Comparison of ENCODE assay signal across 8 cellular contexts in genomic region chr17:76523084-76524037, GRCh38. TPM values are rescaled to one million over a fixed set of nuclear protein-coding genes. Genes with fewer than 3 reads are reported as not detected.
A peak's percentile ranks its signal among the peaks of the same experiment; 100 is the strongest.
DNase-seq lines count a peak whose midpoint lies in the region; ATAC-seq and TF ChIP-seq lines count a peak whose summit lies in the region.

No MANE protein-coding gene starts in this region.

- POLR2A ChIA-PET in CD4-positive, alpha-beta memory T cell (lab: Charles Lee; ENCODE audit: partially characterized antibody): interaction anchor here (0.6 to 2.5 kb wide), 18 partner anchors 13 to 214 kb away, joined by 3 to 14 read pairs (median 4); partner anchors contain the start of genes SRSF2, ST6GALNAC1 and ST6GALNAC2
- POLR2A ChIA-PET in naive thymus-derived CD4-positive, alpha-beta T cell (lab: Charles Lee): interaction anchor here (0.8 to 2.2 kb wide), 9 partner anchors 11 to 204 kb away, joined by 3 to 5 read pairs (median 3); partner anchors contain the start of gene ST6GALNAC2

- H3K36me3 Mint-ChIP-seq in CD4-positive, alpha-beta memory T cell: no peaks in the 10 kb centered on the region
- H3K36me3 Mint-ChIP-seq in HFFc6 (ENCODE audit: low read depth): no peaks in the 10 kb centered on the region
- no peaks in the 10 kb centered on the region for H3K36me3 Mint-ChIP-seq in naive thymus-derived CD4-positive, alpha-beta T cell

- H3K4me1 ChIP-seq in CD4-positive, alpha-beta memory T cell (ENCODE audit: insufficient read depth, low read length): peaks cover 27% of the 10 kb centered on the region
- H3K4me1 ChIP-seq in naive thymus-derived CD4-positive, alpha-beta T cell (ENCODE audit: control insufficient read depth in 2 of 2, insufficient read depth in 2 of 2, low read length in 2 of 2): peaks cover 11 to 22% of the 10 kb centered on the region in 2 donors

- peak overlapping the region in 6 of 8 donors; percentile 32 to 79 (median 64) for H3K4me3 Mint-ChIP-seq in CD4-positive, alpha-beta memory T cell
- peak overlapping the region; percentile 40; the same call in 1 of the 2 replicates for H3K4me3 Mint-ChIP-seq in HFFc6
- H3K4me3 Mint-ChIP-seq in naive thymus-derived CD4-positive, alpha-beta T cell: peak overlapping the region in 8 of 10 donors; percentile 10 to 71 (median 36)

- peaks cover 15 to 51% (median 27%) of the 10 kb centered on the region in 4 donors for H3K4me1 Mint-ChIP-seq in CD4-positive, alpha-beta memory T cell
- H3K4me1 Mint-ChIP-seq in HFFc6 (ENCODE audit: low read depth): peaks cover 25% of the 10 kb centered on the region
- H3K4me1 Mint-ChIP-seq in naive thymus-derived CD4-positive, alpha-beta T cell: peaks cover 16 to 31% (median 28%) of the 10 kb centered on the region in 7 donors

- intact Hi-C loops in CD4-positive, alpha-beta memory T cell (cut with micrococcal nuclease): loop anchor here (1.0 kb wide), 5 partner anchors 24 to 192 kb away; no protein-coding TSS in a partner anchor
- intact Hi-C loops in naive thymus-derived CD4-positive, alpha-beta T cell (cut with micrococcal nuclease): loop anchor here (1.0 to 2.0 kb wide), 5 partner anchors 24 to 192 kb away; no protein-coding TSS in a partner anchor

- DNase-seq in CD4-positive, alpha-beta memory T cell: peak; percentile 67 to 84 (median 78)
- DNase-seq in HFFc6: peak; percentile 26
- peak; percentile 31 for DNase-seq in NCI-H748 treated with DMSO at 0.1 percent for 48 hours (lab: John Stamatoyannopoulos, UW)
- DNase-seq in activated CD8-positive, alpha-beta memory T cell treated with anti-CD3 and anti-CD28 coated beads, Interleukin-2, amount 50 U/mL, for 1 hour (ENCODE audit: extremely low read depth): peak; percentile 60
- DNase-seq in epidermal melanocyte (ENCODE audit: insufficient read length, low spot score): peak; percentile 64
- DNase-seq in naive thymus-derived CD4-positive, alpha-beta T cell: peak; percentile 66 to 89 (median 79)
- peak; percentile 51 to 58 for DNase-seq in stimulated activated CD8-positive, alpha-beta memory T cell treated with anti-CD3 and anti-CD28 coated beads, Interleukin-7, amount 100 ng/mL, for 48 hours (ENCODE audit: extremely low read depth in 1 of 2, low read depth in 1 of 2)

- H3K9me3 ChIP-seq in CD4-positive, alpha-beta memory T cell (ENCODE audit: control insufficient read depth in 1 of 2, low read length in 2 of 2): no peaks in the 10 kb centered on the region
- H3K9me3 ChIP-seq in naive thymus-derived CD4-positive, alpha-beta T cell (ENCODE audit: control insufficient read depth in 2 of 3, low read length in 3 of 3): no peaks in the 10 kb centered on the region

- no peak overlapping the region for H3K4me3 ChIP-seq in CD4-positive, alpha-beta memory T cell (ENCODE audit: low read length in 2 of 2)
- no peak overlapping the region for H3K4me3 ChIP-seq in naive thymus-derived CD4-positive, alpha-beta T cell (ENCODE audit: low read length)

- H3K27me3 Mint-ChIP-seq in CD4-positive, alpha-beta memory T cell: no peaks in the 10 kb centered on the region
- peaks cover 6% of the 10 kb centered on the region for H3K27me3 Mint-ChIP-seq in HFFc6 (ENCODE audit: insufficient read depth)
- peaks cover 0 to 11% (median 0%) of the 10 kb centered on the region in 5 donors for H3K27me3 Mint-ChIP-seq in naive thymus-derived CD4-positive, alpha-beta T cell

- CTCF ChIA-PET in CD4-positive, alpha-beta memory T cell (lab: Charles Lee; ENCODE audit: partially characterized antibody): interaction anchor here (0.6 to 10.8 kb wide), 43 partner anchors 9 to 249 kb away, joined by 3 to 126 read pairs (median 5); partner anchors contain the start of genes PRCD and ST6GALNAC2
- CTCF ChIA-PET in naive thymus-derived CD4-positive, alpha-beta T cell (lab: Charles Lee): interaction anchor here (0.6 to 5.7 kb wide), 27 partner anchors 9 to 201 kb away, joined by 3 to 62 read pairs (median 5); partner anchors contain the start of genes AANAT and PRCD

- TF ChIP-seq CTCF in HFFc6 (IDR thresholded peaks at IDR 0.05): peak; percentile 100

- H3K27ac ChIP-seq in CD4-positive, alpha-beta memory T cell (ENCODE audit: low read depth, low read length): no peak overlapping the region
- H3K27ac ChIP-seq in naive thymus-derived CD4-positive, alpha-beta T cell (ENCODE audit: low read depth, low read length): no peak overlapping the region

- peak overlapping the region; percentile 58 to 97 (median 88) for H3K27ac Mint-ChIP-seq in CD4-positive, alpha-beta memory T cell
- no peak overlapping the region for H3K27ac Mint-ChIP-seq in HFFc6
- peak overlapping the region in 8 of 9 donors; percentile 40 to 93 (median 72) for H3K27ac Mint-ChIP-seq in naive thymus-derived CD4-positive, alpha-beta T cell

- no peaks in the 10 kb centered on the region for H3K27me3 ChIP-seq in CD4-positive, alpha-beta memory T cell (ENCODE audit: insufficient read depth, low read length)
- no peaks in the 10 kb centered on the region for H3K27me3 ChIP-seq in naive thymus-derived CD4-positive, alpha-beta T cell (ENCODE audit: control insufficient read depth in 2 of 2, insufficient read depth in 2 of 2, low read length in 2 of 2)

- no peaks in the 10 kb centered on the region for H3K9me3 Mint-ChIP-seq in CD4-positive, alpha-beta memory T cell
- no peaks in the 10 kb centered on the region for H3K9me3 Mint-ChIP-seq in HFFc6
- H3K9me3 Mint-ChIP-seq in naive thymus-derived CD4-positive, alpha-beta T cell: peaks cover 0 to 3% (median 0%) of the 10 kb centered on the region in 11 donors

- ATAC-seq in naive thymus-derived CD4-positive, alpha-beta T cell: peak; percentile 92
- ATAC-seq in HG02938 (IDR thresholded peaks at IDR 0.05; ENCODE audit: unreplicated experiment): no peak

- no peaks in the 10 kb centered on the region for H3K36me3 ChIP-seq in CD4-positive, alpha-beta memory T cell (ENCODE audit: insufficient read depth, low read length)
- H3K36me3 ChIP-seq in naive thymus-derived CD4-positive, alpha-beta T cell (ENCODE audit: control insufficient read depth in 2 of 3, insufficient read depth in 3 of 3, low read length in 3 of 3): no peaks in the 10 kb centered on the region

RNA-seq across cellular contexts. Expression of gene CYGB, which starts 14.1 kb away (rescaled TPM):
- total RNA-seq in CD4-positive, alpha-beta memory T cell: not detected
- polyA plus RNA-seq in CD4-positive, alpha-beta memory T cell: not detected
- under 1 TPM; 0.26 to 0.66 (median 0.33) TPM for total RNA-seq in HFFc6 (2021; fragmentation: NEBNext Ultra II Directional; extraction: Animal tissue kit (Norgen Biotek cat#: 25700))
- total RNA-seq in naive thymus-derived CD4-positive, alpha-beta T cell: not detected
- under 1 TPM; 0.33 to 0.35 TPM for polyA plus RNA-seq in naive thymus-derived CD4-positive, alpha-beta T cell

RNA-seq across cellular contexts. Expression of gene PRCD, which starts 16.5 kb away (rescaled TPM):
- not detected for total RNA-seq in CD4-positive, alpha-beta memory T cell
- not detected for polyA plus RNA-seq in CD4-positive, alpha-beta memory T cell
- not detected for total RNA-seq in HFFc6 (2021; fragmentation: NEBNext Ultra II Directional; extraction: Animal tissue kit (Norgen Biotek cat#: 25700))
- not detected for total RNA-seq in naive thymus-derived CD4-positive, alpha-beta T cell
- 1 to 10 TPM in 1 of 2 donors, not detected in 1; 1.3 TPM for polyA plus RNA-seq in naive thymus-derived CD4-positive, alpha-beta T cell

RNA-seq across cellular contexts. Expression of gene RHBDF2, which starts 22.1 kb away (rescaled TPM):
- total RNA-seq in CD4-positive, alpha-beta memory T cell: 10 to 100 TPM; 50.0 to 62.2 TPM
- polyA plus RNA-seq in CD4-positive, alpha-beta memory T cell: 10 to 100 TPM in 1 of 2 donors, 1 to 10 TPM in 1; 5.4 to 15.2 TPM
- 10 to 100 TPM in 2 of 6 experiments, 1 to 10 TPM in 4; 7.1 to 13.1 (median 9.4) TPM for total RNA-seq in HFFc6 (2021; fragmentation: NEBNext Ultra II Directional; extraction: Animal tissue kit (Norgen Biotek cat#: 25700))
- 100 to 1,000 TPM in 1 of 5 experiments, 10 to 100 TPM in 4; 31.1 to 119 (median 35.4) TPM for total RNA-seq in naive thymus-derived CD4-positive, alpha-beta T cell
- 1 to 10 TPM; 2.9 to 7.5 TPM for polyA plus RNA-seq in naive thymus-derived CD4-positive, alpha-beta T cell

RNA-seq across cellular contexts. Expression of gene AANAT, which starts 56.0 kb away (rescaled TPM):
- total RNA-seq in CD4-positive, alpha-beta memory T cell: not detected
- not detected for polyA plus RNA-seq in CD4-positive, alpha-beta memory T cell
- total RNA-seq in HFFc6 (2021; fragmentation: NEBNext Ultra II Directional; extraction: Animal tissue kit (Norgen Biotek cat#: 25700)): under 1 TPM in 1 of 6 experiments, not detected in 5; 0.21 TPM
- total RNA-seq in naive thymus-derived CD4-positive, alpha-beta T cell: not detected
- polyA plus RNA-seq in naive thymus-derived CD4-positive, alpha-beta T cell: not detected

Comparison
In these comparisons a context has a peak if more than half of its experiments do, and no peak if none do; other contexts are left out.
1. DNase-seq: peak in every context shown above with its lines; median percentile 79 in naive thymus-derived CD4-positive, alpha-beta T cell; 78 in CD4-positive, alpha-beta memory T cell; 64 in epidermal melanocyte; 60 in activated CD8-positive, alpha-beta memory T cell treated with anti-CD3 and anti-CD28 coated beads, Interleukin-2, amount 50 U/mL, for 1 hour; 54 in stimulated activated CD8-positive, alpha-beta memory T cell treated with anti-CD3 and anti-CD28 coated beads, Interleukin-7, amount 100 ng/mL, for 48 hours; 31 in NCI-H748 treated with DMSO at 0.1 percent for 48 hours; 26 in HFFc6.